Comparison of ENCODE assay signal across 15 cellular contexts in genomic region chr9:119005162-119005561, GRCh38.
DNase-seq lines count a peak whose midpoint lies in the region; ATAC-seq and TF ChIP-seq lines count a peak whose summit lies in the region.
"Had no signal": no experiment of that assay in that cellular context is flagged by ENCODE, and none has a peak within 500 bp of the region (broad histone marks: within the 10 kb centered on the region; RNA-seq: fewer than 3 reads in every experiment).

No MANE protein-coding gene starts in this region.

- H3K4me3 Mint-ChIP-seq in neural progenitor cell = no peak overlapping the region
- H3K4me3 Mint-ChIP-seq in CD8-positive, alpha-beta memory T cell = no peak overlapping the region
- H3K4me3 Mint-ChIP-seq: activated CD8-positive, alpha-beta T cell treated with anti-CD3 and anti-CD28 coated beads, Interleukin-2, amount 10 ng/mL, durations not matched to agents 7 days and 5 days; activated naive CD4-positive, alpha-beta T cell treated with anti-CD3 and anti-CD28 coated beads for 36 hours; memory B cell had no signal

- POLR2A ChIA-PET in CD8-positive, alpha-beta memory T cell (lab: Charles Lee) = no interaction called here

- H3K4me1 Mint-ChIP-seq in neural progenitor cell = peaks cover 27% of the 10 kb centered on the region
- no peaks in the 10 kb centered on the region for H3K4me1 Mint-ChIP-seq in CD8-positive, alpha-beta memory T cell

- in situ Hi-C loops in ACHN (cut with HindIII; ENCODE audit: low pct_ligation_motif_present, low pct_unique_long_range_greater_than_20kb, low sequenced_read_pairs) = no loop called here

- H3K27me3 Mint-ChIP-seq in neural progenitor cell (ENCODE audit: insufficient read depth, low read depth) = no peaks in the 10 kb centered on the region
- peaks cover 0 to 2% of the 10 kb centered on the region in 2 donors for H3K27me3 Mint-ChIP-seq in CD8-positive, alpha-beta memory T cell
- H3K27me3 Mint-ChIP-seq: memory B cell had no signal

- H3K4me1 ChIP-seq in RWPE2 (ENCODE audit: insufficient read depth, poor library complexity, severe bottlenecking) (peaks cover 18% of the 10 kb centered on the region), left ventricle myocardium inferior (peaks cover 19% of the 10 kb centered on the region), neural progenitor cell (no peaks in the 10 kb centered on the region)
- H3K4me1 ChIP-seq in CD8-positive, alpha-beta memory T cell (ENCODE audit: insufficient read depth, low read length) = no peaks in the 10 kb centered on the region

- no peak overlapping the region for H3K27ac Mint-ChIP-seq in neural progenitor cell
- no peak overlapping the region for H3K27ac Mint-ChIP-seq in CD8-positive, alpha-beta memory T cell
- H3K27ac Mint-ChIP-seq: activated CD8-positive, alpha-beta T cell treated with anti-CD3 and anti-CD28 coated beads, Interleukin-2, amount 10 ng/mL, durations not matched to agents 7 days and 5 days; activated naive CD4-positive, alpha-beta T cell treated with anti-CD3 and anti-CD28 coated beads for 36 hours; memory B cell; progenitor cell of endocrine pancreas had no signal

- no peaks in the 10 kb centered on the region for H3K36me3 ChIP-seq in RWPE2 (ENCODE audit: low read depth)
- H3K36me3 ChIP-seq in left ventricle myocardium inferior = no peaks in the 10 kb centered on the region
- H3K36me3 ChIP-seq in neural progenitor cell = no peaks in the 10 kb centered on the region
- H3K36me3 ChIP-seq in CD8-positive, alpha-beta memory T cell (ENCODE audit: insufficient read depth, low read length) = no peaks in the 10 kb centered on the region

- H3K9me3 ChIP-seq in RWPE2 (ENCODE audit: severe bottlenecking) (no peaks in the 10 kb centered on the region), left ventricle myocardium inferior (replicated peaks) (no peaks in the 10 kb centered on the region), neural progenitor cell (ENCODE audit: low read depth) (no peaks in the 10 kb centered on the region)
- no peaks in the 10 kb centered on the region for H3K9me3 ChIP-seq in CD8-positive, alpha-beta memory T cell (ENCODE audit: low read length)

- intact Hi-C loops in left ventricle myocardium inferior (cut with micrococcal nuclease) = no loop called here

- no peaks in the 10 kb centered on the region for H3F3A ChIP-seq in neural progenitor cell (ENCODE audit: low read depth)

- no peak for TF ChIP-seq CTCF in RWPE2 (IDR thresholded peaks at IDR 0.05; ENCODE audit: poor library complexity, severe bottlenecking)
- no peak for TF ChIP-seq CTCF in left ventricle myocardium inferior (IDR thresholded peaks at IDR 0.05; ENCODE audit: borderline replicate concordance)
- no peak for TF ChIP-seq CTCF in neural progenitor cell (IDR thresholded peaks at IDR 0.05)

- 0 out of 3 replicates have a peak, but pooled peaks have one; percentile 4 for ATAC-seq in RWPE2 (ENCODE audit: low read depth)
- ATAC-seq: activated CD8-positive, alpha-beta T cell treated with anti-CD3 and anti-CD28 coated beads, Interleukin-2, amount 10 ng/mL, durations not matched to agents 7 days and 5 days had no signal

- H3K79me2 ChIP-seq in neural progenitor cell (ENCODE audit: low read depth) = no peaks in the 10 kb centered on the region

- no peaks in the 10 kb centered on the region for H4K20me1 ChIP-seq in neural progenitor cell (ENCODE audit: low read depth)

- H3K27me3 ChIP-seq in RWPE2 (ENCODE audit: insufficient read depth, poor library complexity, severe bottlenecking) (no peaks in the 10 kb centered on the region), left ventricle myocardium inferior (ENCODE audit: low read depth) (no peaks in the 10 kb centered on the region), neural progenitor cell (no peaks in the 10 kb centered on the region)
- H3K27me3 ChIP-seq in CD8-positive, alpha-beta memory T cell (ENCODE audit: insufficient read depth, low read length, poor library complexity, severe bottlenecking) = no peaks in the 10 kb centered on the region

- H3K4me2 ChIP-seq in neural progenitor cell = no peak overlapping the region

- no peaks in the 10 kb centered on the region for H3K9me3 Mint-ChIP-seq in neural progenitor cell
- H3K9me3 Mint-ChIP-seq in CD8-positive, alpha-beta memory T cell = peaks cover 0 to 14% (median 6%) of the 10 kb centered on the region in 5 donors
- H3K9me3 Mint-ChIP-seq: memory B cell had no signal

- CTCF ChIA-PET in CD8-positive, alpha-beta memory T cell (lab: Charles Lee) = no interaction called here

- no peaks in the 10 kb centered on the region for H3K36me3 Mint-ChIP-seq in neural progenitor cell
- H3K36me3 Mint-ChIP-seq in CD8-positive, alpha-beta memory T cell = no peaks in the 10 kb centered on the region
- H3K36me3 Mint-ChIP-seq: memory B cell had no signal

- DNase-seq in ACHN (peak; percentile 84), RWPE2 (ENCODE audit: low spot score) (no peak), left ventricle myocardium inferior (no peak), neural progenitor cell (ENCODE audit: low spot score) (peak; percentile 55), NCI-H187 (lab: John Stamatoyannopoulos, UW) (no peak), activated T-cell treated with anti-CD3 and anti-CD28 coated beads for 4 hours (no peak)
- DNase-seq in stimulated activated CD8-positive, alpha-beta memory T cell treated with anti-CD3 and anti-CD28 coated beads, Interleukin-4, amount 100 ng/mL, for 48 hours = no peak
- no peak for DNase-seq in CD8-positive, alpha-beta memory T cell
- DNase-seq: activated CD8-positive, alpha-beta T cell treated with anti-CD3 and anti-CD28 coated beads, Interleukin-2, amount 10 ng/mL, durations not matched to agents 7 days and 5 days; activated naive CD4-positive, alpha-beta T cell treated with anti-CD3 and anti-CD28 coated beads for 36 hours; NCI-H2081 treated with DMSO at 0.1 percent for 48 hours; OCI-M1; T-helper 9 cell had no signal

- H3K27ac ChIP-seq in RWPE2 (ENCODE audit: poor library complexity, severe bottlenecking) (peak overlapping the region; percentile 74), left ventricle myocardium inferior (replicated peaks) (peak overlapping the region; percentile 83), neural progenitor cell (no peak overlapping the region)
- H3K27ac ChIP-seq in CD8-positive, alpha-beta memory T cell (ENCODE audit: low read depth, low read length) = no peak overlapping the region

- H3K4me3 ChIP-seq in RWPE2 (ENCODE audit: severe bottlenecking) (no peak overlapping the region), left ventricle myocardium inferior (no peak overlapping the region), neural progenitor cell (no peak overlapping the region)
- H3K4me3 ChIP-seq in CD8-positive, alpha-beta memory T cell (ENCODE audit: low read length) = no peak overlapping the region

- no peak overlapping the region for H2AFZ ChIP-seq in neural progenitor cell (replicated peaks)

- H3K9ac ChIP-seq in neural progenitor cell = no peak overlapping the region

Comparison
In these comparisons a context has a peak if more than half of its experiments do, and no peak if none do; other contexts are left out.
1. DNase-seq: peak in ACHN (single experiment) and neural progenitor cell (single experiment); none in RWPE2 (single experiment), left ventricle myocardium inferior (single experiment), stimulated activated CD8-positive, alpha-beta memory T cell treated with anti-CD3 and anti-CD28 coated beads, Interleukin-4, amount 100 ng/mL, for 48 hours (single experiment), CD8-positive, alpha-beta memory T cell (0 of 5), NCI-H187 (0 of 2) and activated T-cell treated with anti-CD3 and anti-CD28 coated beads for 4 hours (single experiment).
2. H3K27ac ChIP-seq: peak in RWPE2 (single experiment) and left ventricle myocardium inferior (single experiment); none in neural progenitor cell (single experiment) and CD8-positive, alpha-beta memory T cell (single experiment).